In the genomic region with DNA sequence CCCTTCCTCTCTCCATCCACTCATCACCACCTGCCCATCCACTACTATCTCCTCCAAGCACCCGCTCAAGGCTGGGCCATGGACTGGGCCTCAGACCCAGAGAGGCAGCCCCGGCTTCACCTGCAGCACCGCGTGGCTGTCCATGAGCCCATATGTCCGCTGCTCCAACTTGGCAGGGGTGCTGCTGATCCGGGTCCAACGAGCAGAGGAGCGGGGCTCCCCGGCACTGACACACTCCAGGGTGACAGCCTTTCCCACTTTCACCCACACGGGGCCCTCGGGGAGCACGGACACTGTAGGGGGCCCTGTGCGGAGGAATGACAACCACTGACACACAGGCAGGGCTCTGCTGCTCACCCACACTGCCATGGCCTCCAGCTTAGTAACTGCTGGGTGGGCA, we compare ENCODE assay signal across 36 cellular contexts. TPM values are rescaled to one million over a fixed set of nuclear protein-coding genes. Genes with fewer than 3 reads are reported as not detected.
"Had no signal": no experiment of that assay in that cellular context is flagged by ENCODE, and none has a peak within 500 bp of the region (broad histone marks: within the 10 kb centered on the region; RNA-seq: fewer than 3 reads in every experiment).

No MANE protein-coding gene starts in this region.

- H3K9me3 Mint-ChIP-seq: activated B cell treated with CpG ODN at 0.5 μM for 24 hours; activated CD8-positive, alpha-beta T cell treated with anti-CD3 and anti-CD28 coated beads for 36 hours; activated T-cell treated with anti-CD3 and anti-CD28 coated beads, Interleukin-2, amount 50 U/mL, for 4 hours; activated T-helper 17 cell treated with anti-CD3 and anti-CD28 coated beads, Interleukin-2, amount 50 U/mL, for 72 hours; central memory CD8-positive, alpha-beta T cell; effector memory CD8-positive, alpha-beta T cell; T-helper 2 cell treated with Interferon-gamma antibody and Interleukin-4, amounts not matched to agents 5 μg/mL and 100 μg/mL, for 36 hours had no signal

- H3K27ac ChIP-seq: brain microvascular endothelial cell, epithelial cell of prostate, esophagus squamous epithelium, heart right ventricle, WERI-Rb-1 had no signal

- DNase-seq: activated B cell treated with CpG ODN at 0.5 μM for 24 hours; activated CD4-positive, alpha-beta T cell treated with anti-CD3 and anti-CD28 coated beads for 48 hours; activated CD4-positive, alpha-beta T cell treated with anti-CD3 and anti-CD28 coated beads, Interleukin-2, amount 50 U/mL, for 1 hour; activated CD4-positive, alpha-beta T cell treated with anti-CD3 and anti-CD28 coated beads, Interleukin-2, amount 50 U/mL, for 48 hours; activated CD8-positive, alpha-beta memory T cell treated with anti-CD3 and anti-CD28 coated beads for 24 hours; activated CD8-positive, alpha-beta T cell treated with anti-CD3 and anti-CD28 coated beads for 36 hours; activated effector memory CD4-positive, alpha-beta T cell treated with Interleukin-2 at 50 U/mL for 16 hours; activated gamma-delta T cell treated with Interleukin-2 at 50 U/mL for 16 hours; activated naive CD4-positive, alpha-beta T cell treated with anti-CD3 and anti-CD28 coated beads, Interleukin-2, amount 50 U/mL, for 16 hours; activated naive CD4-positive, alpha-beta T cell treated with Interleukin-2 at 50 U/mL for 16 hours; activated T-cell treated with anti-CD3 and anti-CD28 coated beads, Interleukin-2, amount 50 U/mL, for 4 hours; amniotic stem cell; brain microvascular endothelial cell; cortex of kidney; dermis blood vessel endothelial cell; effector CD4-positive, alpha-beta T cell; effector memory CD8-positive, alpha-beta T cell; esophagus squamous epithelium; foreskin melanocyte; heart right ventricle; T-helper 17 cell; T1000; WERI-Rb-1 had no signal

- FAIRE-seq: astrocyte, endothelial cell of umbilical vein had no signal

- H3K4me1 ChIP-seq: gastroesophageal sphincter, heart right ventricle had no signal

- H3K27me3 ChIP-seq: brain microvascular endothelial cell, esophagus squamous epithelium, gastroesophageal sphincter, heart right ventricle had no signal

- H3K27me3 Mint-ChIP-seq: activated B cell treated with CpG ODN at 0.5 μM for 24 hours; activated CD8-positive, alpha-beta T cell treated with anti-CD3 and anti-CD28 coated beads for 36 hours; activated naive CD8-positive, alpha-beta T cell; activated T-helper 17 cell treated with anti-CD3 and anti-CD28 coated beads, Interleukin-2, amount 50 U/mL, for 72 hours; central memory CD8-positive, alpha-beta T cell; T-helper 17 cell had no signal

- H3K36me3 Mint-ChIP-seq: activated naive CD8-positive, alpha-beta T cell had no signal

- ATAC-seq: activated CD8-positive, alpha-beta T cell treated with anti-CD3 and anti-CD28 coated beads for 36 hours; activated T-cell treated with anti-CD3 and anti-CD28 coated beads, Interleukin-2, amount 50 U/mL, for 4 hours; activated T-helper 17 cell treated with anti-CD3 and anti-CD28 coated beads, Interleukin-2, amount 50 U/mL, for 72 hours; effector memory CD8-positive, alpha-beta T cell; gastroesophageal sphincter; T-helper 17 cell had no signal

- H3K27ac Mint-ChIP-seq: activated B cell treated with CpG ODN at 0.5 μM for 24 hours; activated CD8-positive, alpha-beta T cell treated with anti-CD3 and anti-CD28 coated beads for 36 hours; activated naive CD8-positive, alpha-beta T cell; activated T-helper 17 cell treated with anti-CD3 and anti-CD28 coated beads, Interleukin-2, amount 50 U/mL, for 72 hours; T-helper 17 cell; T-helper 2 cell treated with Interferon-gamma antibody and Interleukin-4, amounts not matched to agents 5 μg/mL and 100 μg/mL, for 36 hours had no signal

- H3K4me1 Mint-ChIP-seq: activated B cell treated with CpG ODN at 0.5 μM for 24 hours; activated T-helper 17 cell treated with anti-CD3 and anti-CD28 coated beads, Interleukin-2, amount 50 U/mL, for 72 hours; central memory CD8-positive, alpha-beta T cell; T-helper 17 cell had no signal

- H3K4me3 Mint-ChIP-seq: activated B cell treated with CpG ODN at 0.5 μM for 24 hours; activated CD8-positive, alpha-beta T cell treated with anti-CD3 and anti-CD28 coated beads for 36 hours; activated naive CD8-positive, alpha-beta T cell; activated T-cell treated with anti-CD3 and anti-CD28 coated beads, Interleukin-2, amount 50 U/mL, for 4 hours; activated T-helper 17 cell treated with anti-CD3 and anti-CD28 coated beads, Interleukin-2, amount 50 U/mL, for 72 hours; central memory CD8-positive, alpha-beta T cell; effector memory CD8-positive, alpha-beta T cell; T-helper 17 cell; T-helper 2 cell treated with Interferon-gamma antibody and Interleukin-4, amounts not matched to agents 5 μg/mL and 100 μg/mL, for 36 hours had no signal

- H3K9me3 ChIP-seq: esophagus squamous epithelium, gastroesophageal sphincter, heart right ventricle had no signal

- H3K4me3 ChIP-seq: esophagus squamous epithelium, gastroesophageal sphincter, heart right ventricle had no signal

RNA-seq across cellular contexts. Expression of a gene that starts 28.9 kb away (rescaled TPM):
- total RNA-seq: activated T-helper 17 cell treated with anti-CD3 and anti-CD28 coated beads, Interleukin-2, amount 50 U/mL, for 72 hours; bronchial epithelial cell; cerebellum; esophagus squamous epithelium; fibroblast of lung; fibroblast of villous mesenchyme; glomerular endothelial cell; T-helper 17 cell had no signal
- polyA plus RNA-seq: endothelial cell of umbilical vein, fibroblast of lung had no signal
